8 cellular contexts compared by ENCODE assay signal in genomic region chrX:63506320-63506719, GRCh38.
DNase-seq lines count a peak whose midpoint lies in the region; ATAC-seq and TF ChIP-seq lines count a peak whose summit lies in the region.

No MANE protein-coding gene starts in this region.

- no peak for DNase-seq in AG09309 (ENCODE audit: low read depth)
- no peak for DNase-seq in Panc1 (ENCODE audit: low read depth, low spot score)
- peak; percentile 9 for DNase-seq in foreskin melanocyte
- no peak for DNase-seq in HuH-7.5 (ENCODE audit: low spot score)
- DNase-seq in KG1 (lab: John Stamatoyannopoulos, UW), result no peak
- no peak for DNase-seq in occipital lobe (lab: John Stamatoyannopoulos, UW)

- no peaks in the 10 kb centered on the region for H3K9me3 ChIP-seq in Panc1 (ENCODE audit: control insufficient read depth, insufficient read depth, low read depth, low read length)

- H3K27me3 ChIP-seq in Panc1 (ENCODE audit: control insufficient read depth, insufficient read depth, low read length), result no peaks in the 10 kb centered on the region

- intact Hi-C loops in Panc1 (cut with micrococcal nuclease; ENCODE audit: unreplicated experiment), result no loop called here

- ATAC-seq in GM18867 (IDR thresholded peaks at IDR 0.05; ENCODE audit: unreplicated experiment), result peak; percentile 40
- ATAC-seq in Panc1, result no peak
- ATAC-seq in HG03159 (IDR thresholded peaks at IDR 0.05; ENCODE audit: unreplicated experiment), result no peak

- CTCF ChIA-PET in Panc1 (lab: Charles Lee), result interaction anchor here (1.0 kb wide), 1 partner anchor 257 kb away, joined by 4 read pairs; no protein-coding TSS in a partner anchor

- TF ChIP-seq CTCF in AG09309 (IDR thresholded peaks at IDR 0.05; ENCODE audit: control insufficient read depth, insufficient read depth, low read depth, low read length, missing control alignments) (peak; percentile 39), Panc1 (IDR thresholded peaks at IDR 0.05) (peak; percentile 35; the same call in 1 of the 2 replicates)

- H3K4me3 ChIP-seq in AG09309 (ENCODE audit: control insufficient read depth, low read depth, low read length), result no peak overlapping the region
- no peak overlapping the region for H3K4me3 ChIP-seq in Panc1 (ENCODE audit: low read depth in 2 of 2, low read length in 2 of 2)

- H3K36me3 ChIP-seq in Panc1 (ENCODE audit: control insufficient read depth, insufficient read depth, low read length), result no peaks in the 10 kb centered on the region

- BruUV-seq in Panc1 (replicated peaks; lab: Mats Ljungman, UMichigan), result no TSS peak

- H3K27ac ChIP-seq in Panc1 (ENCODE audit: low read length), result no peak overlapping the region

- in situ Hi-C loops in Panc1 (cut with HindIII; ENCODE audit: low pct_unique_long_range_greater_than_20kb, low sequenced_read_pairs), result no loop called here

- POLR2A ChIA-PET in Panc1 (lab: Charles Lee), result no interaction called here

- H3K4me1 ChIP-seq in Panc1 (ENCODE audit: control insufficient read depth, insufficient read depth, low read length), result peaks cover 5% of the 10 kb centered on the region
